In the genomic region with DNA sequence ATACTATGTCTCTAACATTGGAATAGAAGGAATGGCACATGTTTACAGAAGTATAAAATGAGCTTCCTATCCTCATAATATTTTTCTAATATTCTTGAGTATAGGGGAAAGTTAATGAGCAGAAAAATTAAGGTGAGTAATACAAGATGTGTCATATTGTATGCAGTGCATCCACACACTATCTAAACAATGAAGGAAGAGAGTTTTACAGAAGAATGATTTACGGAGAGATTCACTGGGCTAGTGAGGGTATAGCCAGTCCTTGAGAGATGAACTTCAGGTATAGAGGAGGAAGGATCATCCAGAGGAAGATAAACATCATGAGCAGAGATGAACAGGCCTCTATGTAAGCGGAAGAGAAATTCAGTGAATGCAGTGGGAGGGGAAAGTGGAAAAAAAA, we compare ENCODE assay signal across 3 cellular contexts.
"Had no signal": no experiment of that assay in that cellular context is flagged by ENCODE, and none has a peak within 500 bp of the region (broad histone marks: within the 10 kb centered on the region; RNA-seq: fewer than 3 reads in every experiment).

No MANE protein-coding gene starts in this region.

- H3K4me3 ChIP-seq: GM12878 had no signal

- DNase-seq: GDM1, GF-D8 had no signal

- ATAC-seq: GM12878 had no signal
